Comparison of ENCODE assay signal across 31 cellular contexts in the genomic region with DNA sequence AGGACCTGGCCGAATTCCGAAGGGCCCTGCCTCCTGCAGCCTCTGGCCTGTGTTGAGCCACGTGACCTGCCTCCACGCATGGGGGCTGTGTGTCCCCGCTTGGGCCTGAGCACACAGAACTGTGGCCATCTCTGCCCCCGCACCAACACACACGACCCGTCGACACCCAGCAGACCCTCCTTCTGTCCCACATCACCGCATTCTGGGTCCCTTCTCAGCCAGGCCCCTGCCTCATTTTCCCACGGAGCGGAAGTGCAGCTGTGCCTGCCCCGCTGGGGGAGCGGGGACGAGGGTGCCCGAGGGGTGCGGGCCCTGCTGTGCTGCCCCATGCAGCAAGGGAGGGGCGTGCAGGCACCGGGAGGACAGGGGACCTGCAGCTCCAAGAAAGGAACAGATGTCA.
"Had no signal": no experiment of that assay in that cellular context is flagged by ENCODE, and none has a peak within 500 bp of the region (broad histone marks: within the 10 kb centered on the region; RNA-seq: fewer than 3 reads in every experiment).

No MANE protein-coding gene starts in this region.

- H3K9me3 ChIP-seq: ascending aorta, body of pancreas, breast epithelium had no signal

- H3K4me1 ChIP-seq: breast epithelium had no signal

- H3K36me3 ChIP-seq: breast epithelium had no signal

- H3K4me3 ChIP-seq: ascending aorta, body of pancreas, breast epithelium, K562 had no signal

- H3K4me3 Mint-ChIP-seq: activated B cell treated with CpG ODN at 0.5 μM for 24 hours; activated CD4-positive, alpha-beta memory T cell treated with anti-CD3 and anti-CD28 coated beads, Interleukin-2, amount 10 ng/mL, durations not matched to agents 7 days and 5 days; activated CD8-positive, alpha-beta memory T cell treated with anti-CD3 and anti-CD28 coated beads, Interleukin-2, amount 10 ng/mL, durations not matched to agents 7 days and 5 days; activated naive CD4-positive, alpha-beta T cell treated with anti-CD3 and anti-CD28 coated beads, Interleukin-2, amount 10 ng/mL, durations not matched to agents 7 days and 5 days; activated naive CD8-positive, alpha-beta T cell treated with anti-CD3 and anti-CD28 coated beads, Interleukin-2, amount 10 ng/mL, durations not matched to agents 7 days and 5 days had no signal

- H3K27me3 ChIP-seq: ascending aorta, body of pancreas, breast epithelium had no signal

- H3K27ac Mint-ChIP-seq: activated B cell treated with CpG ODN at 0.5 μM for 24 hours; activated CD4-positive, alpha-beta memory T cell treated with anti-CD3 and anti-CD28 coated beads, Interleukin-2, amount 10 ng/mL, durations not matched to agents 7 days and 5 days; activated CD8-positive, alpha-beta memory T cell treated with anti-CD3 and anti-CD28 coated beads, Interleukin-2, amount 10 ng/mL, durations not matched to agents 7 days and 5 days; activated naive CD4-positive, alpha-beta T cell treated with anti-CD3 and anti-CD28 coated beads, Interleukin-2, amount 10 ng/mL, durations not matched to agents 7 days and 5 days; activated naive CD8-positive, alpha-beta T cell treated with anti-CD3 and anti-CD28 coated beads, Interleukin-2, amount 10 ng/mL, durations not matched to agents 7 days and 5 days had no signal

- DNase-seq: activated B cell treated with CpG ODN at 0.5 μM for 24 hours; activated CD4-positive, alpha-beta memory T cell treated with anti-CD3 and anti-CD28 coated beads, Interleukin-2, amount 10 ng/mL, durations not matched to agents 7 days and 5 days; activated CD4-positive, alpha-beta T cell treated with anti-CD3 and anti-CD28 coated beads for 4 hours; activated CD4-positive, CD25-positive, alpha-beta regulatory T cell treated with anti-CD3 and anti-CD28 coated beads, Interleukin-2, amount 50 U/mL, for 72 hours; activated CD8-positive, alpha-beta memory T cell treated with anti-CD3 and anti-CD28 coated beads for 24 hours; activated CD8-positive, alpha-beta memory T cell treated with anti-CD3 and anti-CD28 coated beads, Interleukin-2, amount 10 ng/mL, durations not matched to agents 7 days and 5 days; activated CD8-positive, alpha-beta memory T cell treated with anti-CD3 and anti-CD28 coated beads, Interleukin-2, amount 50 U/mL, for 48 hours; activated effector memory CD4-positive, alpha-beta T cell treated with Interleukin-2 at 50 U/mL for 16 hours; activated naive CD4-positive, alpha-beta T cell treated with anti-CD3 and anti-CD28 coated beads, Interleukin-2, amount 10 ng/mL, durations not matched to agents 7 days and 5 days; activated naive CD8-positive, alpha-beta T cell treated with anti-CD3 and anti-CD28 coated beads, Interleukin-2, amount 10 ng/mL, durations not matched to agents 7 days and 5 days; activated T-cell treated with anti-CD3 and anti-CD28 coated beads, Interleukin-2, amount 50 U/mL, for 48 hours; amygdala; body of pancreas; NCI-H1092 treated with DMSO at 0.1 percent for 48 hours; NCI-H1417; NCI-H146; NCI-H187 treated with DMSO at 0.1 percent for 48 hours; NCI-H2081; NCI-H226; NCI-H446 treated with DMSO at 0.1 percent for 48 hours; NCI-H524; NCI-H69; SIG-M5; SW 1271; T-helper 1 cell; T-helper 2 cell; T-helper 9 cell had no signal

- H3K27ac ChIP-seq: ascending aorta, body of pancreas, breast epithelium, VCaP had no signal

- H3K9me3 Mint-ChIP-seq: activated B cell treated with CpG ODN at 0.5 μM for 24 hours; activated CD4-positive, alpha-beta memory T cell treated with anti-CD3 and anti-CD28 coated beads, Interleukin-2, amount 10 ng/mL, durations not matched to agents 7 days and 5 days; activated naive CD4-positive, alpha-beta T cell treated with anti-CD3 and anti-CD28 coated beads, Interleukin-2, amount 10 ng/mL, durations not matched to agents 7 days and 5 days; activated naive CD8-positive, alpha-beta T cell treated with anti-CD3 and anti-CD28 coated beads, Interleukin-2, amount 10 ng/mL, durations not matched to agents 7 days and 5 days had no signal

- ATAC-seq: activated CD8-positive, alpha-beta memory T cell treated with anti-CD3 and anti-CD28 coated beads, Interleukin-2, amount 10 ng/mL, durations not matched to agents 7 days and 5 days; body of pancreas; K562 had no signal
